ENCODE assay signal across 37 cellular contexts in genomic region chr2:201961401-201961800, GRCh38.
"Had no signal": no experiment of that assay in that cellular context is flagged by ENCODE, and none has a peak within 500 bp of the region (broad histone marks: within the 10 kb centered on the region; RNA-seq: fewer than 3 reads in every experiment).

No MANE protein-coding gene starts in this region.

- H3K27ac Mint-ChIP-seq: activated CD4-positive, alpha-beta memory T cell treated with anti-CD3 and anti-CD28 coated beads, Interleukin-2, amount 10 ng/mL, durations not matched to agents 7 days and 5 days; activated CD4-positive, alpha-beta T cell treated with anti-CD3 and anti-CD28 coated beads for 36 hours; activated CD4-positive, alpha-beta T cell treated with anti-CD3 and anti-CD28 coated beads, Interleukin-2, amount 10 ng/mL, durations not matched to agents 7 days and 5 days; activated CD8-positive, alpha-beta memory T cell treated with anti-CD3 and anti-CD28 coated beads, Interleukin-2, amount 10 ng/mL, durations not matched to agents 7 days and 5 days; activated CD8-positive, alpha-beta T cell treated with anti-CD3 and anti-CD28 coated beads, Interleukin-2, amount 10 ng/mL, durations not matched to agents 7 days and 5 days; activated naive CD4-positive, alpha-beta T cell treated with anti-CD3 and anti-CD28 coated beads, Interleukin-2, amount 10 ng/mL, durations not matched to agents 7 days and 5 days; activated naive CD4-positive, alpha-beta T cell treated with anti-CD3 and anti-CD28 coated beads, Interleukin-2, amount 50 U/mL, for 24 hours; activated naive CD8-positive, alpha-beta T cell; activated naive CD8-positive, alpha-beta T cell treated with anti-CD3 and anti-CD28 coated beads, Interleukin-2, amount 10 ng/mL, durations not matched to agents 7 days and 5 days; activated naive CD8-positive, alpha-beta T cell treated with anti-CD3 and anti-CD28 coated beads, Interleukin-2, amount 50 U/mL, for 24 hours; activated T-cell treated with anti-CD3 and anti-CD28 coated beads, Interleukin-2, amount 50 U/mL, for 24 hours; activated T-helper 2 cell treated with anti-CD3 and anti-CD28 coated beads, Interferon-gamma antibody, Interleukin-2, Interleukin-4, amounts not matched to agents 10 μg/mL and 5 μg/mL and 100 μg/mL, durations not matched to agents 14 hours and 24 hours and 36 hours; T-helper 1 cell treated with Interleukin-12 subunit alpha and Interleukin-12 subunit beta and Interleukin-4 antibody, amounts not matched to agents 30 μg/mL and 1 μg/mL, for 36 hours; T-helper 2 cell treated with Interferon-gamma antibody and Interleukin-4, amounts not matched to agents 5 μg/mL and 100 μg/mL, for 36 hours had no signal

- H3K27me3 ChIP-seq: ascending aorta had no signal

- ATAC-seq: activated CD4-positive, alpha-beta T cell treated with anti-CD3 and anti-CD28 coated beads for 36 hours; activated CD4-positive, CD25-positive, alpha-beta regulatory T cell treated with anti-CD3 and anti-CD28 coated beads, Interleukin-2, amount 50 U/mL, for 24 hours; activated CD8-positive, alpha-beta memory T cell treated with anti-CD3 and anti-CD28 coated beads, Interleukin-2, amount 10 ng/mL, durations not matched to agents 7 days and 5 days; activated CD8-positive, alpha-beta T cell treated with anti-CD3 and anti-CD28 coated beads, Interleukin-2, amount 10 ng/mL, durations not matched to agents 7 days and 5 days; activated naive CD8-positive, alpha-beta T cell treated with anti-CD3 and anti-CD28 coated beads, Interleukin-2, amount 50 U/mL, for 24 hours had no signal

- DNase-seq: activated CD4-positive, alpha-beta memory T cell treated with anti-CD3 and anti-CD28 coated beads, Interleukin-2, amount 10 ng/mL, durations not matched to agents 7 days and 5 days; activated CD4-positive, alpha-beta T cell treated with anti-CD3 and anti-CD28 coated beads for 1 hour; activated CD4-positive, alpha-beta T cell treated with anti-CD3 and anti-CD28 coated beads for 36 hours; activated CD4-positive, alpha-beta T cell treated with anti-CD3 and anti-CD28 coated beads for 48 hours; activated CD4-positive, alpha-beta T cell treated with anti-CD3 and anti-CD28 coated beads, Interleukin-2, amount 10 ng/mL, durations not matched to agents 7 days and 5 days; activated CD4-positive, alpha-beta T cell treated with anti-CD3 and anti-CD28 coated beads, Interleukin-2, amount 50 U/mL, for 48 hours; activated CD4-positive, CD25-positive, alpha-beta regulatory T cell; activated CD8-positive, alpha-beta memory T cell treated with anti-CD3 and anti-CD28 coated beads for 24 hours; activated CD8-positive, alpha-beta memory T cell treated with anti-CD3 and anti-CD28 coated beads, Interleukin-2, amount 10 ng/mL, durations not matched to agents 7 days and 5 days; activated CD8-positive, alpha-beta memory T cell treated with anti-CD3 and anti-CD28 coated beads, Interleukin-2, amount 50 U/mL, for 48 hours; activated CD8-positive, alpha-beta T cell treated with anti-CD3 and anti-CD28 coated beads, Interleukin-2, amount 10 ng/mL, durations not matched to agents 7 days and 5 days; activated effector memory CD4-positive, alpha-beta T cell treated with Interleukin-2 at 50 U/mL for 16 hours; activated gamma-delta T cell; activated naive CD4-positive, alpha-beta T cell treated with anti-CD3 and anti-CD28 coated beads, Interleukin-2, amount 10 ng/mL, durations not matched to agents 7 days and 5 days; activated naive CD4-positive, alpha-beta T cell treated with Interleukin-2 at 50 U/mL for 16 hours; activated naive CD8-positive, alpha-beta T cell treated with anti-CD3 and anti-CD28 coated beads, Interleukin-2, amount 10 ng/mL, durations not matched to agents 7 days and 5 days; activated naive CD8-positive, alpha-beta T cell treated with anti-CD3 and anti-CD28 coated beads, Interleukin-2, amount 50 U/mL, for 24 hours; activated T-cell treated with anti-CD3 and anti-CD28 coated beads, Interleukin-2, amount 50 U/mL, for 24 hours; activated T-cell treated with anti-CD3 and anti-CD28 coated beads, Interleukin-2, amount 50 U/mL, for 48 hours; amygdala; anterior cingulate cortex; caudate nucleus; cerebellar nuclear complex; T-helper 1 cell; T-helper 2 cell; T-helper 9 cell had no signal

- H3K9me3 ChIP-seq: ascending aorta had no signal

- H3K27me3 Mint-ChIP-seq: activated CD4-positive, alpha-beta T cell treated with anti-CD3 and anti-CD28 coated beads, Interleukin-2, amount 10 ng/mL, durations not matched to agents 7 days and 5 days; activated naive CD8-positive, alpha-beta T cell treated with anti-CD3 and anti-CD28 coated beads, Interleukin-2, amount 10 ng/mL, durations not matched to agents 7 days and 5 days had no signal

- H3K36me3 ChIP-seq: ascending aorta, cardiac muscle cell had no signal

- H3K36me3 Mint-ChIP-seq: activated CD8-positive, alpha-beta memory T cell treated with anti-CD3 and anti-CD28 coated beads, Interleukin-2, amount 10 ng/mL, durations not matched to agents 7 days and 5 days; activated naive CD4-positive, alpha-beta T cell treated with anti-CD3 and anti-CD28 coated beads, Interleukin-2, amount 10 ng/mL, durations not matched to agents 7 days and 5 days; activated naive CD4-positive, alpha-beta T cell treated with anti-CD3 and anti-CD28 coated beads, Interleukin-2, amount 50 U/mL, for 24 hours; activated naive CD8-positive, alpha-beta T cell; activated naive CD8-positive, alpha-beta T cell treated with anti-CD3 and anti-CD28 coated beads, Interleukin-2, amount 10 ng/mL, durations not matched to agents 7 days and 5 days; brain had no signal

- H3K27ac ChIP-seq: ascending aorta, cardiac muscle cell, VCaP had no signal

- H3K9me3 Mint-ChIP-seq: activated CD4-positive, alpha-beta memory T cell treated with anti-CD3 and anti-CD28 coated beads, Interleukin-2, amount 10 ng/mL, durations not matched to agents 7 days and 5 days; activated CD4-positive, alpha-beta T cell treated with anti-CD3 and anti-CD28 coated beads, Interleukin-2, amount 10 ng/mL, durations not matched to agents 7 days and 5 days; activated naive CD4-positive, alpha-beta T cell treated with anti-CD3 and anti-CD28 coated beads, Interleukin-2, amount 10 ng/mL, durations not matched to agents 7 days and 5 days; activated naive CD4-positive, alpha-beta T cell treated with anti-CD3 and anti-CD28 coated beads, Interleukin-2, amount 50 U/mL, for 24 hours; activated naive CD8-positive, alpha-beta T cell treated with anti-CD3 and anti-CD28 coated beads, Interleukin-2, amount 10 ng/mL, durations not matched to agents 7 days and 5 days; activated naive CD8-positive, alpha-beta T cell treated with anti-CD3 and anti-CD28 coated beads, Interleukin-2, amount 50 U/mL, for 24 hours; activated T-cell treated with anti-CD3 and anti-CD28 coated beads, Interleukin-2, amount 50 U/mL, for 24 hours; activated T-helper 2 cell treated with anti-CD3 and anti-CD28 coated beads, Interferon-gamma antibody, Interleukin-2, Interleukin-4, amounts not matched to agents 10 μg/mL and 5 μg/mL and 100 μg/mL, durations not matched to agents 14 hours and 24 hours and 36 hours; brain; central memory CD8-positive, alpha-beta T cell; T-helper 1 cell treated with Interleukin-12 subunit alpha and Interleukin-12 subunit beta and Interleukin-4 antibody, amounts not matched to agents 30 μg/mL and 1 μg/mL, for 36 hours; T-helper 2 cell treated with Interferon-gamma antibody and Interleukin-4, amounts not matched to agents 5 μg/mL and 100 μg/mL, for 36 hours had no signal

- H3K4me3 Mint-ChIP-seq: activated CD4-positive, alpha-beta memory T cell treated with anti-CD3 and anti-CD28 coated beads, Interleukin-2, amount 10 ng/mL, durations not matched to agents 7 days and 5 days; activated CD4-positive, alpha-beta T cell treated with anti-CD3 and anti-CD28 coated beads for 36 hours; activated CD4-positive, alpha-beta T cell treated with anti-CD3 and anti-CD28 coated beads, Interleukin-2, amount 10 ng/mL, durations not matched to agents 7 days and 5 days; activated CD8-positive, alpha-beta memory T cell treated with anti-CD3 and anti-CD28 coated beads, Interleukin-2, amount 10 ng/mL, durations not matched to agents 7 days and 5 days; activated CD8-positive, alpha-beta T cell treated with anti-CD3 and anti-CD28 coated beads, Interleukin-2, amount 10 ng/mL, durations not matched to agents 7 days and 5 days; activated naive CD4-positive, alpha-beta T cell treated with anti-CD3 and anti-CD28 coated beads, Interleukin-2, amount 10 ng/mL, durations not matched to agents 7 days and 5 days; activated naive CD4-positive, alpha-beta T cell treated with anti-CD3 and anti-CD28 coated beads, Interleukin-2, amount 50 U/mL, for 24 hours; activated naive CD8-positive, alpha-beta T cell; activated naive CD8-positive, alpha-beta T cell treated with anti-CD3 and anti-CD28 coated beads, Interleukin-2, amount 10 ng/mL, durations not matched to agents 7 days and 5 days; activated naive CD8-positive, alpha-beta T cell treated with anti-CD3 and anti-CD28 coated beads, Interleukin-2, amount 50 U/mL, for 24 hours; activated T-cell treated with anti-CD3 and anti-CD28 coated beads, Interleukin-2, amount 50 U/mL, for 24 hours; brain; central memory CD8-positive, alpha-beta T cell; T-helper 1 cell treated with Interleukin-12 subunit alpha and Interleukin-12 subunit beta and Interleukin-4 antibody, amounts not matched to agents 30 μg/mL and 1 μg/mL, for 36 hours; T-helper 2 cell treated with Interferon-gamma antibody and Interleukin-4, amounts not matched to agents 5 μg/mL and 100 μg/mL, for 36 hours had no signal

- H3K4me1 ChIP-seq: ascending aorta had no signal

- H3K4me3 ChIP-seq: ascending aorta, cardiac muscle cell had no signal

- H3K4me1 Mint-ChIP-seq: activated CD4-positive, alpha-beta memory T cell treated with anti-CD3 and anti-CD28 coated beads, Interleukin-2, amount 10 ng/mL, durations not matched to agents 7 days and 5 days; activated CD4-positive, alpha-beta T cell treated with anti-CD3 and anti-CD28 coated beads for 36 hours; activated CD8-positive, alpha-beta memory T cell treated with anti-CD3 and anti-CD28 coated beads, Interleukin-2, amount 10 ng/mL, durations not matched to agents 7 days and 5 days; activated naive CD4-positive, alpha-beta T cell treated with anti-CD3 and anti-CD28 coated beads, Interleukin-2, amount 50 U/mL, for 24 hours; activated naive CD8-positive, alpha-beta T cell treated with anti-CD3 and anti-CD28 coated beads, Interleukin-2, amount 10 ng/mL, durations not matched to agents 7 days and 5 days; central memory CD8-positive, alpha-beta T cell had no signal
